In the genomic region with DNA sequence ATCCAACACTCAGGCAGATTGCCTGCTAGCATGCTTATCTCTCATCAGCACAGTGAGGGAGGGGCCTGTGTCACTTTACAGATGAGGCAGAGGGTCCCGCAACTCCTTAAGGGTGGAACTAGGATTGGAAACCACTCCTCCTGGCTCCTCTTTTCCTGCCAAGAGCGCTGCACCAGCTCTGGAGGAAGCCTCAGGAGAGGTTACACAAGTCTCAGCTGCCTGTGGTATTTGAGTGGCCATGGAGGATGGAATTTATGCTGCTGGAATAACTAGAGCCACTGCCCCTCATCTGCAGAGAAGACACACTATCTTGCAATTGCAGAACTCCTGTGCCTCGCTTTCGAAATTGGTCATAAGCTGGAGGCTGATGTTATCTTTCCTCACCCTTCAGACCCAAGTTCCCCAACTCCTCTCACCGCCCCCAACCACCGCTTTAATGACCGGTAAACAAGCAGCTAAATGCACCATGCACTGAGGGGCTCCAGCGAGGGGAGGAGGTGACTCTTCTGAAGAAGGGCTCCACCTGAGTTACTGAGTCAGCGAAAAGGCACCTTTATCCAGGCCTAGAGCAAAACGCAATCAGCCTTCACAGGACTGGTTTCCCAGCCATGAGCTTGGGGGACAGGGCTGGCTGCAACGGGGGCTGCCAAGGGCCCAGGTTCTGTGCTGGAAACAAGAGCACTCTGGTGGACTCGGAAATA, we compare ENCODE assay signal across 1 cellular context.
TF ChIP-seq lines count a peak whose summit lies in the region.

No MANE protein-coding gene starts in this region.

TF ChIP-seq in SK-N-SH, 30 proteins besides CTCF, POLR2A, EP300 and RAD21 (continued from another document):
- TF ChIP-seq, protein P1, sequence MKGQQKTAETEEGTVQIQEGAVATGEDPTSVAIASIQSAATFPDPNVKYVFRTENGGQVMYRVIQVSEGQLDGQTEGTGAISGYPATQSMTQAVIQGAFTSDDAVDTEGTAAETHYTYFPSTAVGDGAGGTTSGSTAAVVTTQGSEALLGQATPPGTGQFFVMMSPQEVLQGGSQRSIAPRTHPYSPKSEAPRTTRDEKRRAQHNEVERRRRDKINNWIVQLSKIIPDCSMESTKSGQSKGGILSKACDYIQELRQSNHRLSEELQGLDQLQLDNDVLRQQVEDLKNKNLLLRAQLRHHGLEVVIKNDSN (IDR thresholded peaks at IDR 0.05; ENCODE audit: borderline replicate concordance, low read depth), result no peak
- TF ChIP-seq, protein P2, sequence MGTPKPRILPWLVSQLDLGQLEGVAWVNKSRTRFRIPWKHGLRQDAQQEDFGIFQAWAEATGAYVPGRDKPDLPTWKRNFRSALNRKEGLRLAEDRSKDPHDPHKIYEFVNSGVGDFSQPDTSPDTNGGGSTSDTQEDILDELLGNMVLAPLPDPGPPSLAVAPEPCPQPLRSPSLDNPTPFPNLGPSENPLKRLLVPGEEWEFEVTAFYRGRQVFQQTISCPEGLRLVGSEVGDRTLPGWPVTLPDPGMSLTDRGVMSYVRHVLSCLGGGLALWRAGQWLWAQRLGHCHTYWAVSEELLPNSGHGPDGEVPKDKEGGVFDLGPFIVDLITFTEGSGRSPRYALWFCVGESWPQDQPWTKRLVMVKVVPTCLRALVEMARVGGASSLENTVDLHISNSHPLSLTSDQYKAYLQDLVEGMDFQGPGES (IDR thresholded peaks at IDR 0.05; ENCODE audit: low read depth, low read length), result no peak
- TF ChIP-seq TAF1 (IDR thresholded peaks at IDR 0.05; ENCODE audit: borderline replicate concordance, low read depth, low read length) (no peak), SMC3 (IDR thresholded peaks at IDR 0.05; ENCODE audit: low read depth, low read length) (no peak), CHD2 (IDR thresholded peaks at IDR 0.05; ENCODE audit: low read length, partially characterized antibody) (no peak), RFX5 (IDR thresholded peaks at IDR 0.05; ENCODE audit: low read length) (no peak), FOXM1 (IDR thresholded peaks at IDR 0.05; ENCODE audit: low read depth) (no peak), FOXJ3 (CRISPR knock-in tag; IDR thresholded peaks at IDR 0.05) (no peak), RCOR1 (IDR thresholded peaks at IDR 0.05; ENCODE audit: low read length) (no peak), GATA2 (CRISPR knock-in tag; IDR thresholded peaks at IDR 0.05) (no peak; the same call in 1 of the 2 replicates), FOSL2 (IDR thresholded peaks at IDR 0.05; ENCODE audit: borderline replicate concordance, low read depth) (no peak), JUND (IDR thresholded peaks at IDR 0.05) (no peak), POLR2AphosphoS5 (IDR thresholded peaks at IDR 0.05; ENCODE audit: low read depth, low read length) (no peak)
- TF ChIP-seq, protein P3, sequence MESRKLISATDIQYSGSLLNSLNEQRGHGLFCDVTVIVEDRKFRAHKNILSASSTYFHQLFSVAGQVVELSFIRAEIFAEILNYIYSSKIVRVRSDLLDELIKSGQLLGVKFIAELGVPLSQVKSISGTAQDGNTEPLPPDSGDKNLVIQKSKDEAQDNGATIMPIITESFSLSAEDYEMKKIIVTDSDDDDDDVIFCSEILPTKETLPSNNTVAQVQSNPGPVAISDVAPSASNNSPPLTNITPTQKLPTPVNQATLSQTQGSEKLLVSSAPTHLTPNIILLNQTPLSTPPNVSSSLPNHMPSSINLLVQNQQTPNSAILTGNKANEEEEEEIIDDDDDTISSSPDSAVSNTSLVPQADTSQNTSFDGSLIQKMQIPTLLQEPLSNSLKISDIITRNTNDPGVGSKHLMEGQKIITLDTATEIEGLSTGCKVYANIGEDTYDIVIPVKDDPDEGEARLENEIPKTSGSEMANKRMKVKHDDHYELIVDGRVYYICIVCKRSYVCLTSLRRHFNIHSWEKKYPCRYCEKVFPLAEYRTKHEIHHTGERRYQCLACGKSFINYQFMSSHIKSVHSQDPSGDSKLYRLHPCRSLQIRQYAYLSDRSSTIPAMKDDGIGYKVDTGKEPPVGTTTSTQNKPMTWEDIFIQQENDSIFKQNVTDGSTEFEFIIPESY (IDR thresholded peaks at IDR 0.05; ENCODE audit: borderline replicate concordance, low read depth), result no peak
- TF ChIP-seq, protein P4, sequence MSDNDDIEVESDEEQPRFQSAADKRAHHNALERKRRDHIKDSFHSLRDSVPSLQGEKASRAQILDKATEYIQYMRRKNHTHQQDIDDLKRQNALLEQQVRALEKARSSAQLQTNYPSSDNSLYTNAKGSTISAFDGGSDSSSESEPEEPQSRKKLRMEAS (IDR thresholded peaks at IDR 0.05; ENCODE audit: low read depth), result no peak
